ENCODE assay signal across 17 cellular contexts in genomic region chr1:205670143-205670431, GRCh38. TPM values are rescaled to one million over a fixed set of nuclear protein-coding genes. Genes with fewer than 3 reads are reported as not detected.
DNase-seq lines count a peak whose midpoint lies in the region; ATAC-seq and TF ChIP-seq lines count a peak whose summit lies in the region.
"Had no signal": no experiment of that assay in that cellular context is flagged by ENCODE, and none has a peak within 500 bp of the region (broad histone marks: within the 10 kb centered on the region; RNA-seq: fewer than 3 reads in every experiment).

No MANE protein-coding gene starts in this region.

- H3K27me3 ChIP-seq in HUES6 (ENCODE audit: control insufficient read depth, insufficient read depth, low read length) (no peaks in the 10 kb centered on the region), breast epithelium (no peaks in the 10 kb centered on the region)
- H3K27me3 ChIP-seq: ascending aorta, heart left ventricle, suprapubic skin had no signal

- peaks cover 8% of the 10 kb centered on the region for H3K27me3 Mint-ChIP-seq in brain
- H3K27me3 Mint-ChIP-seq in naive thymus-derived CD8-positive, alpha-beta T cell = peaks cover 2 to 30% (median 13%) of the 10 kb centered on the region in 5 donors

- peak overlapping the region in 2 of 5 experiments; percentile 41 to 57 for H3K4me3 Mint-ChIP-seq in brain
- no peak overlapping the region for H3K4me3 Mint-ChIP-seq in naive thymus-derived CD8-positive, alpha-beta T cell

- TF ChIP-seq POLR2A in breast epithelium (IDR thresholded peaks at IDR 0.05) = no peak

- peaks cover 75% of the 10 kb centered on the region for H3K4me1 Mint-ChIP-seq in brain
- peaks cover 0 to 42% (median 2%) of the 10 kb centered on the region in 4 donors for H3K4me1 Mint-ChIP-seq in naive thymus-derived CD8-positive, alpha-beta T cell

- H3K36me3 ChIP-seq in HUES6 (ENCODE audit: control insufficient read depth, insufficient read depth, low read length) (no peaks in the 10 kb centered on the region), mesodermal cell (ENCODE audit: control insufficient read depth, insufficient read depth, low read length) (no peaks in the 10 kb centered on the region), breast epithelium (no peaks in the 10 kb centered on the region)
- H3K36me3 ChIP-seq: ascending aorta, esophagus muscularis mucosa, heart left ventricle, suprapubic skin had no signal

- 57 to 80% methylated on average over 1 to 4 of the region's 4 CpGs for WGBS in mesodermal cell (ENCODE audit: insufficient coverage in 2 of 2), 2 experiments

- POLR2A ChIA-PET in naive thymus-derived CD8-positive, alpha-beta T cell (lab: Charles Lee) = no interaction called here

- DNase-seq in substantia nigra (lab: John Stamatoyannopoulos, UW) (peak in 12 of 49 donors; percentile 18 to 63 (median 46)), germinal center (ENCODE audit: low spot score) (no peak), breast epithelium (ENCODE audit: low spot score in 2 of 2) (no peak)
- no peak for DNase-seq in naive thymus-derived CD8-positive, alpha-beta T cell
- DNase-seq: activated naive CD4-positive, alpha-beta T cell; cortex of kidney; DND-41; HCEC 1CT; heart left ventricle; kidney glomerular epithelial cell had no signal

- H3K27ac ChIP-seq in HUES6 (ENCODE audit: low read depth, low read length) (peak overlapping the region; percentile 64; the same call in 1 of the 2 replicates), mesodermal cell (ENCODE audit: low read depth, low read length, severe bottlenecking) (peak overlapping the region; percentile 75), substantia nigra (ENCODE audit: low read depth, low read length, poor library complexity, severe bottlenecking) (peak overlapping the region; percentile 93), breast epithelium (no peak overlapping the region)
- H3K27ac ChIP-seq: ascending aorta, esophagus muscularis mucosa, heart left ventricle, suprapubic skin had no signal

- H3K9me3 ChIP-seq in HUES6 (ENCODE audit: control insufficient read depth, insufficient read depth, low read depth, low read length) (no peaks in the 10 kb centered on the region), mesodermal cell (ENCODE audit: control insufficient read depth, low read length) (no peaks in the 10 kb centered on the region), breast epithelium (no peaks in the 10 kb centered on the region)
- H3K9me3 ChIP-seq: ascending aorta, esophagus muscularis mucosa, heart left ventricle, suprapubic skin had no signal

- H3K36me3 Mint-ChIP-seq in brain = no peaks in the 10 kb centered on the region
- H3K36me3 Mint-ChIP-seq in naive thymus-derived CD8-positive, alpha-beta T cell = no peaks in the 10 kb centered on the region

- ATAC-seq in naive thymus-derived CD8-positive, alpha-beta T cell = no peak
- ATAC-seq: Panc1 had no signal

- H3K9ac ChIP-seq in HUES6 (ENCODE audit: low read length) = no peak overlapping the region

- peak overlapping the region in 3 of 5 experiments; percentile 21 to 93 (median 87) for H3K27ac Mint-ChIP-seq in brain
- no peak overlapping the region for H3K27ac Mint-ChIP-seq in naive thymus-derived CD8-positive, alpha-beta T cell

- H3K9me3 Mint-ChIP-seq in brain = no peaks in the 10 kb centered on the region
- H3K9me3 Mint-ChIP-seq in naive thymus-derived CD8-positive, alpha-beta T cell = no peaks in the 10 kb centered on the region

- no peak for TF ChIP-seq CTCF in brain (conservative IDR thresholded peaks at IDR 0.05)
- TF ChIP-seq CTCF in breast epithelium (IDR thresholded peaks at IDR 0.05) = no peak

- intact Hi-C loops in breast epithelium (cut with DNase I; ENCODE audit: low total_unique reads) = no loop called here

- H3K4me3 ChIP-seq in HUES6 (ENCODE audit: low read depth, low read length) (peak overlapping the region; percentile 38; the same call in 1 of the 2 replicates), mesodermal cell (ENCODE audit: extremely low read depth, insufficient read depth, low read length, poor library complexity, severe bottlenecking) (no peak overlapping the region), breast epithelium (no peak overlapping the region)
- H3K4me3 ChIP-seq: ascending aorta, esophagus muscularis mucosa, heart left ventricle, suprapubic skin had no signal

- peaks cover 59% of the 10 kb centered on the region for H3K4me1 ChIP-seq in HUES6 (ENCODE audit: control insufficient read depth, insufficient read depth, low read length)
- H3K4me1 ChIP-seq in mesodermal cell (ENCODE audit: control insufficient read depth, insufficient read depth, low read length, poor library complexity, severe bottlenecking) = peaks cover 50% of the 10 kb centered on the region
- peaks cover under 1 to 7% of the 10 kb centered on the region in 2 donors for H3K4me1 ChIP-seq in breast epithelium

RNA-seq across cellular contexts. Expression of gene SLC45A3, which starts 10.2 kb away (rescaled TPM):
- 16.4 TPM for polyA plus RNA-seq in brain (ENCODE audit: insufficient read depth, low read depth, low replicate concordance)
- 6.6 TPM for polyA plus RNA-seq in mesodermal cell (2013, experiment 1 of 2)
- polyA plus RNA-seq in mesodermal cell (2013, experiment 2 of 2) = 7.6 TPM
- under 1 TPM; 0.25 to 0.36 TPM for total RNA-seq in naive thymus-derived CD8-positive, alpha-beta T cell
- polyA plus RNA-seq in naive thymus-derived CD8-positive, alpha-beta T cell = not detected
- 1 to 10 TPM; 1.3 to 2.9 (median 1.6) TPM for total RNA-seq in breast epithelium

RNA-seq across cellular contexts. Expression of gene ELK4, which starts 38.3 kb away (rescaled TPM):
- 1.8 TPM for polyA plus RNA-seq in brain (ENCODE audit: insufficient read depth, low read depth, low replicate concordance)
- 8.9 TPM for polyA plus RNA-seq in mesodermal cell (2013, experiment 1 of 2)
- polyA plus RNA-seq in mesodermal cell (2013, experiment 2 of 2) = 8.5 TPM
- 100 to 1,000 TPM; 194 to 204 TPM for total RNA-seq in naive thymus-derived CD8-positive, alpha-beta T cell
- polyA plus RNA-seq in naive thymus-derived CD8-positive, alpha-beta T cell = 1 to 10 TPM; 4.5 to 8.3 (median 5.8) TPM
- total RNA-seq in breast epithelium = 10 to 100 TPM; 22.6 to 32.5 (median 26.5) TPM

Comparison
In these comparisons a context has a peak if more than half of its experiments do, and no peak if none do; other contexts are left out.
1. H3K27ac ChIP-seq: peak in HUES6 (single experiment), mesodermal cell (single experiment) and substantia nigra (single experiment); none in breast epithelium (0 of 2).
2. H3K27ac Mint-ChIP-seq: peak in brain (3 of 5); none in naive thymus-derived CD8-positive, alpha-beta T cell (0 of 10).
3. RNA of gene ELK4, which starts 38.3 kb away (total RNA-seq): 194 to 204 TPM in naive thymus-derived CD8-positive, alpha-beta T cell; 22.6 to 32.5 TPM in breast epithelium; every median in the first group is over 4 times any median in the second.